In the genomic region with DNA sequence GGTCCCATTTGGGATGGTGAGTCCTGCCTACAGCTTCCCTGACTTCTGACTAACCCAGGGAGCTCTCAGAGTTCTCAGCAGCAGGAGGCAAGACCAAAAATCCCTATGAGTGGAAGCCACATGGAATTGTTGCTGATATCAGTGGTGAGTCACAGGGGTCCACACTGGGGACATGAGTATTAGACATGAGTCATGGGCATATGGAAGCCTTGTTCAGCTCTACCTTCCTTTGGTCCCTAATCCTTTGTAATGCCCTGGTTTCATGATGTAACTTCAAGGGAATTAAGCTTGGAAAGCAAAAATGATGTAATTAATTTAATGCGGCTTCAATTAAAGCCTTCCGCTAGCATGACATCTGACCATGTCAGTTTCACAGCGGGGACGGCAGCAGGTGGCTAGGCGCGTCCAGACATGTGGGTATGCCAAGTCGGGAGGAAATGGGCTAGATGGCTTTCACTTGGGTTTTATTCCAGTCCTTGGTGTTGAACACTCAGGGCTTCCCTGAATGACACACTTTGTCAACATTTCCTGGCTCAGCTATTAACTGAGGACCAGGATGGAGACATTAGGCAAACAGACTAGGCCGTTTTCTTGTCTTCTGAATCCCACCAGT, we compare ENCODE assay signal across 17 cellular contexts.
A peak's percentile ranks its signal among the peaks of the same experiment; 100 is the strongest.
DNase-seq lines count a peak whose midpoint lies in the region; ATAC-seq and TF ChIP-seq lines count a peak whose summit lies in the region.
"Had no signal": no experiment of that assay in that cellular context is flagged by ENCODE, and none has a peak within 500 bp of the region (broad histone marks: within the 10 kb centered on the region; RNA-seq: fewer than 3 reads in every experiment).

No MANE protein-coding gene starts in this region.

- DNase-seq in HT1080 (ENCODE audit: low read depth), result peak; percentile 71
- peak; percentile 34 for DNase-seq in NCI-H2171 (lab: John Stamatoyannopoulos, UW)
- DNase-seq in astrocyte of the spinal cord (ENCODE audit: low read depth, low spot score), result peak; percentile 0
- DNase-seq in non-pigmented ciliary epithelial cell (ENCODE audit: low read depth), result peak; percentile 5
- DNase-seq in lower lobe of right lung, result no peak
- DNase-seq: central memory CD4-positive, alpha-beta T cell; heart left ventricle; MM.1S; NCI-H2029 treated with DMSO at 0.1 percent for 48 hours; NCI-H774; PC-9; stimulated activated CD4-positive, alpha-beta T cell treated with anti-CD3 and anti-CD28 coated beads, Interleukin-12 subunit alpha, Interleukin-12 subunit beta, amount 100 ng/mL, for 4 hours; T1000 had no signal

- H3K9me3 ChIP-seq in lower lobe of right lung, result no peaks in the 10 kb centered on the region

- H3K4me3 ChIP-seq in astrocyte of the spinal cord (ENCODE audit: low read depth, low read length), result no peak overlapping the region
- H3K4me3 ChIP-seq in lower lobe of right lung, result no peak overlapping the region
- H3K4me3 ChIP-seq: heart left ventricle, PC-9, SK-N-MC had no signal

- no peak for ATAC-seq in lower lobe of right lung
- no peak for ATAC-seq in GM21717 (IDR thresholded peaks at IDR 0.05; ENCODE audit: unreplicated experiment)
- no peak for ATAC-seq in GM18907 (IDR thresholded peaks at IDR 0.05; ENCODE audit: unreplicated experiment)
- ATAC-seq: activated CD4-positive, CD25-positive, alpha-beta regulatory T cell treated with anti-CD3 and anti-CD28 coated beads, Interleukin-2, amount 50 U/mL, for 24 hours had no signal

- H3K27me3 ChIP-seq in lower lobe of right lung (ENCODE audit: low read depth), result no peaks in the 10 kb centered on the region
- H3K27me3 ChIP-seq: heart left ventricle had no signal

- intact Hi-C loops in lower lobe of right lung (cut with DNase I), result no loop called here

- H3K27ac ChIP-seq in lower lobe of right lung, result no peak overlapping the region
- H3K27ac ChIP-seq: heart left ventricle, PC-9, SK-N-MC had no signal

- in situ Hi-C loops in astrocyte of the spinal cord (cut with HindIII; ENCODE audit: low sequenced_read_pairs), result no loop called here

- H3K36me3 ChIP-seq in lower lobe of right lung, result no peaks in the 10 kb centered on the region
- H3K36me3 ChIP-seq: heart left ventricle had no signal

- H3K4me1 ChIP-seq in lower lobe of right lung, result no peaks in the 10 kb centered on the region
- H3K4me1 ChIP-seq: heart left ventricle had no signal

- TF ChIP-seq CTCF in astrocyte of the spinal cord (IDR thresholded peaks at IDR 0.05; ENCODE audit: low read depth, low read length) (no peak), lower lobe of right lung (IDR thresholded peaks at IDR 0.05) (no peak)
